ENCODE assay signal across 1 cellular context in the genomic region with DNA sequence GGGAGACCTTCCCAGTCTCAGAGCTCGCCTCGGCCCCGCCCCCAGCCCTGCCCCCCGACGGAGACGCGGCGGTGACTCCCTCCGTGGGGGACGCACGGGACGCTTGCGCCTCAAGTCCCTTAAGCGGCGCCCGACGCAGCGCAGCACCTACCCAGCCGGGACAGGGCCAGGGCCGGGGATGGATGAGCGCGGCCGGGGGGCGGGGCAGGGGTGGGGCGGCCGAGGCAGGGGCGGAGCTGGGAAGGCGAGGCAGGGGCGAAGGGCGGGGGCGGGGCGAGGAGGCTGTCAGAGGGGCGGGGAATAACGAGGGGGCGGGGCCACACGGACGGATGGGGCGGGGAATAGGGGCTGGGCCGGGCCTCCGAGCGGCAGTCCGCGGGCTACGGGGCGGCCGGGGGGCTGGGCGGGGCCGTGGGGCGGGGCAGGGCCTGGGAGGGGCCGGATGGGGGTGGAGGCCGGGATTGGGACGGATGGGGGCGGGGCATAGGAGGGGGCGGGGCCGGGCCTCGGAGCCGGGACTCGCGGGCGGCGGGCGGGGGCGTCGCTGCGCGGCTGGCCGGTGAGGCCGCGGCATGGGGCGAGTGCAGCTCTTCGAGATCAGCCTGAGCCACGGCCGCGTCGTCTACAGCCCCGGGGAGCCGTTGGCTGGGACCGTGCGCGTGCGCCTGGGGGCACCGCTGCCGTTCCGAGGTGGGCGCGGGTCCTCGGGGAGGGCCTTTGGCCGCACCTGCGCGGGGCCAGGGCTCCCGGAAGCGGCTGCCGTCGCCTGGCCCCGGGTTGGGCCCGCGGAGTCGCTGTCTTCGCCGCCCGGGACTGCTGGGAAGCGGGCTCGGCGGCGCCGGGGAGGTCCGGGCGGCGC.
TF ChIP-seq lines count a peak whose summit lies in the region.

A gene with protein sequence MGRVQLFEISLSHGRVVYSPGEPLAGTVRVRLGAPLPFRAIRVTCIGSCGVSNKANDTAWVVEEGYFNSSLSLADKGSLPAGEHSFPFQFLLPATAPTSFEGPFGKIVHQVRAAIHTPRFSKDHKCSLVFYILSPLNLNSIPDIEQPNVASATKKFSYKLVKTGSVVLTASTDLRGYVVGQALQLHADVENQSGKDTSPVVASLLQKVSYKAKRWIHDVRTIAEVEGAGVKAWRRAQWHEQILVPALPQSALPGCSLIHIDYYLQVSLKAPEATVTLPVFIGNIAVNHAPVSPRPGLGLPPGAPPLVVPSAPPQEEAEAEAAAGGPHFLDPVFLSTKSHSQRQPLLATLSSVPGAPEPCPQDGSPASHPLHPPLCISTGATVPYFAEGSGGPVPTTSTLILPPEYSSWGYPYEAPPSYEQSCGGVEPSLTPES (plus strand): TSS at position 541 of the 859 bp plus-strand sequence. CDS start 32 bp downstream, at position 573.

TF ChIP-seq in HepG2, 621 proteins besides CTCF, POLR2A, EP300 and RAD21 (continued from another document):
- TF ChIP-seq ZNF749 (CRISPR knock-in tag; IDR thresholded peaks at IDR 0.05; ENCODE audit: borderline replicate concordance) (0 out of 2 replicates have a peak, but pooled peaks have one; percentile 16), ZNF430 (CRISPR knock-in tag; IDR thresholded peaks at IDR 0.05) (0 out of 2 replicates have a peak, but pooled peaks have one; percentile 48), ZNF12 (CRISPR knock-in tag; IDR thresholded peaks at IDR 0.05) (no peak), PHF21A (CRISPR knock-in tag; IDR thresholded peaks at IDR 0.05) (0 out of 2 replicates have a peak, but pooled peaks have one; percentile 35)
- TF ChIP-seq, protein P1, sequence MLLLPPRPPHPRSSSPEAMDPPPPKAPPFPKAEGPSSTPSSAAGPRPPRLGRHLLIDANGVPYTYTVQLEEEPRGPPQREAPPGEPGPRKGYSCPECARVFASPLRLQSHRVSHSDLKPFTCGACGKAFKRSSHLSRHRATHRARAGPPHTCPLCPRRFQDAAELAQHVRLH (CRISPR knock-in tag; IDR thresholded peaks at IDR 0.05; ENCODE audit: borderline replicate concordance, low read depth) = no peak
- TF ChIP-seq, protein P2, sequence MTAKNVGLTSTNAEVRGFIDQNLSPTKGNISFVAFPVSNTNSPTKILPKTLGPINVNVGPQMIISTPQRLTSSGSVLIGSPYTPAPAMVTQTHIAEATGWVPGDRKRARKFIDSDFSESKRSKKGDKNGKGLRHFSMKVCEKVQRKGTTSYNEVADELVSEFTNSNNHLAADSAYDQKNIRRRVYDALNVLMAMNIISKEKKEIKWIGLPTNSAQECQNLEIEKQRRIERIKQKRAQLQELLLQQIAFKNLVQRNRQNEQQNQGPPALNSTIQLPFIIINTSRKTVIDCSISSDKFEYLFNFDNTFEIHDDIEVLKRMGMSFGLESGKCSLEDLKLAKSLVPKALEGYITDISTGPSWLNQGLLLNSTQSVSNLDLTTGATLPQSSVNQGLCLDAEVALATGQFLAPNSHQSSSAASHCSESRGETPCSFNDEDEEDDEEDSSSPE (CRISPR knock-in tag; IDR thresholded peaks at IDR 0.05) = 0 out of 2 replicates have a peak, but pooled peaks have one; percentile 28
- TF ChIP-seq, protein P3, sequence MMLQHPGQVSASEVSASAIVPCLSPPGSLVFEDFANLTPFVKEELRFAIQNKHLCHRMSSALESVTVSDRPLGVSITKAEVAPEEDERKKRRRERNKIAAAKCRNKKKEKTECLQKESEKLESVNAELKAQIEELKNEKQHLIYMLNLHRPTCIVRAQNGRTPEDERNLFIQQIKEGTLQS (CRISPR knock-in tag; IDR thresholded peaks at IDR 0.05) = 0 out of 2 replicates have a peak, but pooled peaks have one; percentile 24
- TF ChIP-seq, protein P4, sequence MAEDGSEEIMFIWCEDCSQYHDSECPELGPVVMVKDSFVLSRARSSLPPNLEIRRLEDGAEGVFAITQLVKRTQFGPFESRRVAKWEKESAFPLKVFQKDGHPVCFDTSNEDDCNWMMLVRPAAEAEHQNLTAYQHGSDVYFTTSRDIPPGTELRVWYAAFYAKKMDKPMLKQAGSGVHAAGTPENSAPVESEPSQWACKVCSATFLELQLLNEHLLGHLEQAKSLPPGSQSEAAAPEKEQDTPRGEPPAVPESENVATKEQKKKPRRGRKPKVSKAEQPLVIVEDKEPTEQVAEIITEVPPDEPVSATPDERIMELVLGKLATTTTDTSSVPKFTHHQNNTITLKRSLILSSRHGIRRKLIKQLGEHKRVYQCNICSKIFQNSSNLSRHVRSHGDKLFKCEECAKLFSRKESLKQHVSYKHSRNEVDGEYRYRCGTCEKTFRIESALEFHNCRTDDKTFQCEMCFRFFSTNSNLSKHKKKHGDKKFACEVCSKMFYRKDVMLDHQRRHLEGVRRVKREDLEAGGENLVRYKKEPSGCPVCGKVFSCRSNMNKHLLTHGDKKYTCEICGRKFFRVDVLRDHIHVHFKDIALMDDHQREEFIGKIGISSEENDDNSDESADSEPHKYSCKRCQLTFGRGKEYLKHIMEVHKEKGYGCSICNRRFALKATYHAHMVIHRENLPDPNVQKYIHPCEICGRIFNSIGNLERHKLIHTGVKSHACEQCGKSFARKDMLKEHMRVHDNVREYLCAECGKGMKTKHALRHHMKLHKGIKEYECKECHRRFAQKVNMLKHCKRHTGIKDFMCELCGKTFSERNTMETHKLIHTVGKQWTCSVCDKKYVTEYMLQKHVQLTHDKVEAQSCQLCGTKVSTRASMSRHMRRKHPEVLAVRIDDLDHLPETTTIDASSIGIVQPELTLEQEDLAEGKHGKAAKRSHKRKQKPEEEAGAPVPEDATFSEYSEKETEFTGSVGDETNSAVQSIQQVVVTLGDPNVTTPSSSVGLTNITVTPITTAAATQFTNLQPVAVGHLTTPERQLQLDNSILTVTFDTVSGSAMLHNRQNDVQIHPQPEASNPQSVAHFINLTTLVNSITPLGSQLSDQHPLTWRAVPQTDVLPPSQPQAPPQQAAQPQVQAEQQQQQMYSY (CRISPR knock-in tag; IDR thresholded peaks at IDR 0.05) = no peak
- TF ChIP-seq, protein P5, sequence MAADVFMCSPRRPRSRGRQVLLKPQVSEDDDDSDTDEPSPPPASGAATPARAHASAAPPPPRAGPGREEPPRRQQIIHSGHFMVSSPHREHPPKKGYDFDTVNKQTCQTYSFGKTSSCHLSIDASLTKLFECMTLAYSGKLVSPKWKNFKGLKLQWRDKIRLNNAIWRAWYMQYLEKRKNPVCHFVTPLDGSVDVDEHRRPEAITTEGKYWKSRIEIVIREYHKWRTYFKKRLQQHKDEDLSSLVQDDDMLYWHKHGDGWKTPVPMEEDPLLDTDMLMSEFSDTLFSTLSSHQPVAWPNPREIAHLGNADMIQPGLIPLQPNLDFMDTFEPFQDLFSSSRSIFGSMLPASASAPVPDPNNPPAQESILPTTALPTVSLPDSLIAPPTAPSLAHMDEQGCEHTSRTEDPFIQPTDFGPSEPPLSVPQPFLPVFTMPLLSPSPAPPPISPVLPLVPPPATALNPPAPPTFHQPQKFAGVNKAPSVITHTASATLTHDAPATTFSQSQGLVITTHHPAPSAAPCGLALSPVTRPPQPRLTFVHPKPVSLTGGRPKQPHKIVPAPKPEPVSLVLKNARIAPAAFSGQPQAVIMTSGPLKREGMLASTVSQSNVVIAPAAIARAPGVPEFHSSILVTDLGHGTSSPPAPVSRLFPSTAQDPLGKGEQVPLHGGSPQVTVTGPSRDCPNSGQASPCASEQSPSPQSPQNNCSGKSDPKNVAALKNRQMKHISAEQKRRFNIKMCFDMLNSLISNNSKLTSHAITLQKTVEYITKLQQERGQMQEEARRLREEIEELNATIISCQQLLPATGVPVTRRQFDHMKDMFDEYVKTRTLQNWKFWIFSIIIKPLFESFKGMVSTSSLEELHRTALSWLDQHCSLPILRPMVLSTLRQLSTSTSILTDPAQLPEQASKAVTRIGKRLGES (CRISPR knock-in tag; IDR thresholded peaks at IDR 0.05; ENCODE audit: borderline replicate concordance) = no peak
